In the genomic region with DNA sequence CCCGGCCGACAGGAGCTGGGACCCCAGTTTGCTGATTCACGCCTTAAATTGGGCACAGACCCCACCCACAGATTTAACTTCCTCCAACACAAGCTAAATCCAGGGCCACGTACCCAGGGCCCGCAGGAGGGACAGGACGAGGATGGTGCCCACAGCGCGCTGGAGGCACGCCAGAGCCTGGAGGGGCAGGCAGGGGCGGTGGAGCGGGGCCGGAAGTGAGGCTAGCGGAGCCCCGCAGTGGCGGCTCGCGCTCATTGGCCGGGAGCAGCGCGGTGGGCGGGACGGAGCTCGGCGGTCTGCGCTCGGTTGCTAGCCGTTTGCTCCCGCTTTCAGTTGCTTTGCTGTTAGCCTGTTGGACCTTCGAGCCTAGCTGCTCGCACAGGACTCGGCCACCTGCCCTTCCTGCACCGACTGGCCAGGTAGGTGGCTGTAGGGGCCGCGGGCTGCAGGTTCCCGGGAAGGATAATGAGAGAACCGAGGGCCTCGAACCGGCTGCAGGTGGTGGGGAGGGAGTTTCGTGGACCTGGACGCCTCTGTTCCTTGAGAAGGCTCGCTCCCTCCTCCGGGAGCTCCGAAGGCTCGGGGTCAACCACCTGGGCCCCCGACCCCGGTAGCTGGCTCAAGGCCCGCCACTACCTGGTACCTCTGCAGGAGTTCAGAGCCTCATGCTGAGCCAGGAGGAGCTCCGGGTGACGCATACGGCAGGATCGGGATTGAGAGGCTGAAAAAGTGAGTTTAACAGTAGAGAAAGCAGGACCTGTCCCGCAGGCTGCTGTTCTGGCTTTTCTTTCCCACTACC, we compare ENCODE assay signal across 1 cellular context.
TF ChIP-seq lines count a peak whose summit lies in the region.

A gene (plus strand): TSS at position 332 of the 799 bp plus-strand sequence. CDS start 8,212 bp downstream, outside the sequence.

TF ChIP-seq in HEK293, 187 proteins besides CTCF, POLR2A, EP300 and RAD21 (continued from another document and continues in another):
- TF ChIP-seq SP3 (tag by site-specific recombination; IDR thresholded peaks at IDR 0.05) (peak; percentile 61), KLF10 (tag by site-specific recombination; IDR thresholded peaks at IDR 0.05) (no peak), ZNF19 (tag by site-specific recombination; IDR thresholded peaks at IDR 0.05; ENCODE audit: low read depth) (no peak), ZNF610 (tag by site-specific recombination; IDR thresholded peaks at IDR 0.05; ENCODE audit: borderline replicate concordance) (peak; percentile 75; the same call in 1 of the 2 replicates), ZNF701 (tag by site-specific recombination; IDR thresholded peaks at IDR 0.05) (no peak), SETDB1 (IDR thresholded peaks at IDR 0.05; ENCODE audit: insufficient read length, low read length) (no peak), ZNF670 (tag by site-specific recombination; IDR thresholded peaks at IDR 0.05; ENCODE audit: low read depth) (no peak), ZFP69B (tag by site-specific recombination; IDR thresholded peaks at IDR 0.05) (peak; percentile 10; the same call in 1 of the 2 replicates), SP7 (tag by site-specific recombination; IDR thresholded peaks at IDR 0.05) (peak; percentile 53; the same call in 1 of the 2 replicates), KLF16 (tag by site-specific recombination; IDR thresholded peaks at IDR 0.05) (peak; percentile 43; the same call in 1 of the 2 replicates), ZNF391 (tag by site-specific recombination; IDR thresholded peaks at IDR 0.05; ENCODE audit: borderline replicate concordance, low read depth) (0 out of 2 replicates have a peak, but pooled peaks have one; percentile 16), ZBTB17 (tag by site-specific recombination; IDR thresholded peaks at IDR 0.05) (peak; percentile 99), ZBTB8A (tag by site-specific recombination; IDR thresholded peaks at IDR 0.05) (peak; percentile 98), ZBTB48 (tag by site-specific recombination; IDR thresholded peaks at IDR 0.05) (peak; percentile 13; the same call in 1 of the 2 replicates), TRIM28 (IDR thresholded peaks at IDR 0.05; ENCODE audit: borderline replicate concordance, low read length) (0 out of 2 replicates have a peak, but pooled peaks have one; percentile 59), HOXD13 (CRISPR knock-in tag; IDR thresholded peaks at IDR 0.05; ENCODE audit: borderline replicate concordance) (no peak), ZNF10 (tag by site-specific recombination; IDR thresholded peaks at IDR 0.05) (no peak), EGR2 (tag by site-specific recombination; IDR thresholded peaks at IDR 0.05; ENCODE audit: low read depth) (peak; percentile 69), ZNF664 (tag by site-specific recombination; IDR thresholded peaks at IDR 0.05) (no peak), ZNF426 (tag by site-specific recombination; IDR thresholded peaks at IDR 0.05) (no peak), ZNF549 (tag by site-specific recombination; IDR thresholded peaks at IDR 0.05) (no peak), ZNF600 (tag by site-specific recombination; IDR thresholded peaks at IDR 0.05) (peak; percentile 78), IKZF3 (tag by site-specific recombination; IDR thresholded peaks at IDR 0.05) (peak; percentile 54; the same call in 1 of the 2 replicates), OSR2 (tag by site-specific recombination; IDR thresholded peaks at IDR 0.05) (no peak), BCL11B (tag by site-specific recombination; IDR thresholded peaks at IDR 0.05; ENCODE audit: low read depth) (no peak), ZFHX2 (tag by site-specific recombination; conservative IDR thresholded peaks at IDR 0.05) (peak; percentile 80), SCRT2 (tag by site-specific recombination; IDR thresholded peaks at IDR 0.05) (peak; percentile 98), ZNF626 (tag by site-specific recombination; IDR thresholded peaks at IDR 0.05) (no peak), GLIS1 (tag by site-specific recombination; IDR thresholded peaks at IDR 0.05) (peak; percentile 63; the same call in 1 of the 2 replicates), ZNF274 (IDR thresholded peaks at IDR 0.05; ENCODE audit: low read length) (no peak), ZNF274 (tag by site-specific recombination; IDR thresholded peaks at IDR 0.05; ENCODE audit: borderline replicate concordance) (no peak), ZNF423 (tag by site-specific recombination; IDR thresholded peaks at IDR 0.05) (no peak), ZNF777 (tag by site-specific recombination; IDR thresholded peaks at IDR 0.05; ENCODE audit: borderline replicate concordance) (no peak), SCRT1 (tag by site-specific recombination; IDR thresholded peaks at IDR 0.05; ENCODE audit: borderline replicate concordance) (peak; percentile 79; the same call in 1 of the 2 replicates), GLIS2 (tag by site-specific recombination; IDR thresholded peaks at IDR 0.05) (peak; percentile 74), ZNF629 (tag by site-specific recombination; IDR thresholded peaks at IDR 0.05) (peak; percentile 46), ZNF660 (tag by site-specific recombination; IDR thresholded peaks at IDR 0.05) (0 out of 2 replicates have a peak, but pooled peaks have one; percentile 6), ZFP37 (tag by site-specific recombination; IDR thresholded peaks at IDR 0.05) (0 out of 2 replicates have a peak, but pooled peaks have one; percentile 52), ZNF112 (tag by site-specific recombination; IDR thresholded peaks at IDR 0.05) (no peak), ZNF335 (tag by site-specific recombination; conservative IDR thresholded peaks at IDR 0.05) (peak; percentile 81), GLI4 (tag by site-specific recombination; IDR thresholded peaks at IDR 0.05) (no peak)
- TF ChIP-seq, protein P1, sequence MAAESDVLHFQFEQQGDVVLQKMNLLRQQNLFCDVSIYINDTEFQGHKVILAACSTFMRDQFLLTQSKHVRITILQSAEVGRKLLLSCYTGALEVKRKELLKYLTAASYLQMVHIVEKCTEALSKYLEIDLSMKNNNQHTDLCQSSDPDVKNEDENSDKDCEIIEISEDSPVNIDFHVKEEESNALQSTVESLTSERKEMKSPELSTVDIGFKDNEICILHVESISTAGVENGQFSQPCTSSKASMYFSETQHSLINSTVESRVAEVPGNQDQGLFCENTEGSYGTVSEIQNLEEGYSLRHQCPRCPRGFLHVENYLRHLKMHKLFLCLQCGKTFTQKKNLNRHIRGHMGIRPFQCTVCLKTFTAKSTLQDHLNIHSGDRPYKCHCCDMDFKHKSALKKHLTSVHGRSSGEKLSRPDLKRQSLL (tag by site-specific recombination; IDR thresholded peaks at IDR 0.05), result peak; percentile 98
- TF ChIP-seq, protein P2, sequence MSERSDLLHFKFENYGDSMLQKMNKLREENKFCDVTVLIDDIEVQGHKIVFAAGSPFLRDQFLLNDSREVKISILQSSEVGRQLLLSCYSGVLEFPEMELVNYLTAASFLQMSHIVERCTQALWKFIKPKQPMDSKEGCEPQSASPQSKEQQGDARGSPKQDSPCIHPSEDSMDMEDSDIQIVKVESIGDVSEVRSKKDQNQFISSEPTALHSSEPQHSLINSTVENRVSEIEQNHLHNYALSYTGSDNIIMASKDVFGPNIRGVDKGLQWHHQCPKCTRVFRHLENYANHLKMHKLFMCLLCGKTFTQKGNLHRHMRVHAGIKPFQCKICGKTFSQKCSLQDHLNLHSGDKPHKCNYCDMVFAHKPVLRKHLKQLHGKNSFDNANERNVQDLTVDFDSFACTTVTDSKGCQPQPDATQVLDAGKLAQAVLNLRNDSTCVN (tag by site-specific recombination; optimal IDR thresholded peaks at IDR 0.05), result peak; percentile 73
- TF ChIP-seq, protein P3, sequence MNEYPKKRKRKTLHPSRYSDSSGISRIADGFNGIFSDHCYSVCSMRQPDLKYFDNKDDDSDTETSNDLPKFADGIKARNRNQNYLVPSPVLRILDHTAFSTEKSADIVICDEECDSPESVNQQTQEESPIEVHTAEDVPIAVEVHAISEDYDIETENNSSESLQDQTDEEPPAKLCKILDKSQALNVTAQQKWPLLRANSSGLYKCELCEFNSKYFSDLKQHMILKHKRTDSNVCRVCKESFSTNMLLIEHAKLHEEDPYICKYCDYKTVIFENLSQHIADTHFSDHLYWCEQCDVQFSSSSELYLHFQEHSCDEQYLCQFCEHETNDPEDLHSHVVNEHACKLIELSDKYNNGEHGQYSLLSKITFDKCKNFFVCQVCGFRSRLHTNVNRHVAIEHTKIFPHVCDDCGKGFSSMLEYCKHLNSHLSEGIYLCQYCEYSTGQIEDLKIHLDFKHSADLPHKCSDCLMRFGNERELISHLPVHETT (tag by site-specific recombination; IDR thresholded peaks at IDR 0.05), result peak; percentile 48; the same call in 1 of the 2 replicates
- TF ChIP-seq, protein P4, sequence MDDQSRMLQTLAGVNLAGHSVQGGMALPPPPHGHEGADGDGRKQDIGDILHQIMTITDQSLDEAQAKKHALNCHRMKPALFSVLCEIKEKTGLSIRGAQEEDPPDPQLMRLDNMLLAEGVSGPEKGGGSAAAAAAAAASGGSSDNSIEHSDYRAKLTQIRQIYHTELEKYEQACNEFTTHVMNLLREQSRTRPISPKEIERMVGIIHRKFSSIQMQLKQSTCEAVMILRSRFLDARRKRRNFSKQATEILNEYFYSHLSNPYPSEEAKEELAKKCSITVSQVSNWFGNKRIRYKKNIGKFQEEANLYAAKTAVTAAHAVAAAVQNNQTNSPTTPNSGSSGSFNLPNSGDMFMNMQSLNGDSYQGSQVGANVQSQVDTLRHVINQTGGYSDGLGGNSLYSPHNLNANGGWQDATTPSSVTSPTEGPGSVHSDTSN (CRISPR knock-in tag; IDR thresholded peaks at IDR 0.05), result 0 out of 2 replicates have a peak, but pooled peaks have one; percentile 23
- TF ChIP-seq, protein P5, sequence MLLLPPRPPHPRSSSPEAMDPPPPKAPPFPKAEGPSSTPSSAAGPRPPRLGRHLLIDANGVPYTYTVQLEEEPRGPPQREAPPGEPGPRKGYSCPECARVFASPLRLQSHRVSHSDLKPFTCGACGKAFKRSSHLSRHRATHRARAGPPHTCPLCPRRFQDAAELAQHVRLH (tag by site-specific recombination; IDR thresholded peaks at IDR 0.05), result no peak
- TF ChIP-seq, protein P6, sequence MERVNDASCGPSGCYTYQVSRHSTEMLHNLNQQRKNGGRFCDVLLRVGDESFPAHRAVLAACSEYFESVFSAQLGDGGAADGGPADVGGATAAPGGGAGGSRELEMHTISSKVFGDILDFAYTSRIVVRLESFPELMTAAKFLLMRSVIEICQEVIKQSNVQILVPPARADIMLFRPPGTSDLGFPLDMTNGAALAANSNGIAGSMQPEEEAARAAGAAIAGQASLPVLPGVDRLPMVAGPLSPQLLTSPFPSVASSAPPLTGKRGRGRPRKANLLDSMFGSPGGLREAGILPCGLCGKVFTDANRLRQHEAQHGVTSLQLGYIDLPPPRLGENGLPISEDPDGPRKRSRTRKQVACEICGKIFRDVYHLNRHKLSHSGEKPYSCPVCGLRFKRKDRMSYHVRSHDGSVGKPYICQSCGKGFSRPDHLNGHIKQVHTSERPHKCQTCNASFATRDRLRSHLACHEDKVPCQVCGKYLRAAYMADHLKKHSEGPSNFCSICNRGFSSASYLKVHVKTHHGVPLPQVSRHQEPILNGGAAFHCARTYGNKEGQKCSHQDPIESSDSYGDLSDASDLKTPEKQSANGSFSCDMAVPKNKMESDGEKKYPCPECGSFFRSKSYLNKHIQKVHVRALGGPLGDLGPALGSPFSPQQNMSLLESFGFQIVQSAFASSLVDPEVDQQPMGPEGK (tag by site-specific recombination; IDR thresholded peaks at IDR 0.05), result peak; percentile 98
- TF ChIP-seq, protein P7, sequence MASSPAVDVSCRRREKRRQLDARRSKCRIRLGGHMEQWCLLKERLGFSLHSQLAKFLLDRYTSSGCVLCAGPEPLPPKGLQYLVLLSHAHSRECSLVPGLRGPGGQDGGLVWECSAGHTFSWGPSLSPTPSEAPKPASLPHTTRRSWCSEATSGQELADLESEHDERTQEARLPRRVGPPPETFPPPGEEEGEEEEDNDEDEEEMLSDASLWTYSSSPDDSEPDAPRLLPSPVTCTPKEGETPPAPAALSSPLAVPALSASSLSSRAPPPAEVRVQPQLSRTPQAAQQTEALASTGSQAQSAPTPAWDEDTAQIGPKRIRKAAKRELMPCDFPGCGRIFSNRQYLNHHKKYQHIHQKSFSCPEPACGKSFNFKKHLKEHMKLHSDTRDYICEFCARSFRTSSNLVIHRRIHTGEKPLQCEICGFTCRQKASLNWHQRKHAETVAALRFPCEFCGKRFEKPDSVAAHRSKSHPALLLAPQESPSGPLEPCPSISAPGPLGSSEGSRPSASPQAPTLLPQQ (tag by site-specific recombination; IDR thresholded peaks at IDR 0.05), result peak; percentile 68; the same call in 1 of the 2 replicates
- TF ChIP-seq, protein P8, sequence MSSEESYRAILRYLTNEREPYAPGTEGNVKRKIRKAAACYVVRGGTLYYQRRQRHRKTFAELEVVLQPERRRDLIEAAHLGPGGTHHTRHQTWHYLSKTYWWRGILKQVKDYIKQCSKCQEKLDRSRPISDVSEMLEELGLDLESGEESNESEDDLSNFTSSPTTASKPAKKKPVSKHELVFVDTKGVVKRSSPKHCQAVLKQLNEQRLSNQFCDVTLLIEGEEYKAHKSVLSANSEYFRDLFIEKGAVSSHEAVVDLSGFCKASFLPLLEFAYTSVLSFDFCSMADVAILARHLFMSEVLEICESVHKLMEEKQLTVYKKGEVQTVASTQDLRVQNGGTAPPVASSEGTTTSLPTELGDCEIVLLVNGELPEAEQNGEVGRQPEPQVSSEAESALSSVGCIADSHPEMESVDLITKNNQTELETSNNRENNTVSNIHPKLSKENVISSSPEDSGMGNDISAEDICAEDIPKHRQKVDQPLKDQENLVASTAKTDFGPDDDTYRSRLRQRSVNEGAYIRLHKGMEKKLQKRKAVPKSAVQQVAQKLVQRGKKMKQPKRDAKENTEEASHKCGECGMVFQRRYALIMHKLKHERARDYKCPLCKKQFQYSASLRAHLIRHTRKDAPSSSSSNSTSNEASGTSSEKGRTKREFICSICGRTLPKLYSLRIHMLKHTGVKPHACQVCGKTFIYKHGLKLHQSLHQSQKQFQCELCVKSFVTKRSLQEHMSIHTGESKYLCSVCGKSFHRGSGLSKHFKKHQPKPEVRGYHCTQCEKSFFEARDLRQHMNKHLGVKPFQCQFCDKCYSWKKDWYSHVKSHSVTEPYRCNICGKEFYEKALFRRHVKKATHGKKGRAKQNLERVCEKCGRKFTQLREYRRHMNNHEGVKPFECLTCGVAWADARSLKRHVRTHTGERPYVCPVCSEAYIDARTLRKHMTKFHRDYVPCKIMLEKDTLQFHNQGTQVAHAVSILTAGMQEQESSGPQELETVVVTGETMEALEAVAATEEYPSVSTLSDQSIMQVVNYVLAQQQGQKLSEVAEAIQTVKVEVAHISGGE (tag by site-specific recombination; conservative IDR thresholded peaks at IDR 0.05; ENCODE audit: low read depth), result peak; percentile 58; the same call in 1 of the 2 replicates
- TF ChIP-seq, protein P9, sequence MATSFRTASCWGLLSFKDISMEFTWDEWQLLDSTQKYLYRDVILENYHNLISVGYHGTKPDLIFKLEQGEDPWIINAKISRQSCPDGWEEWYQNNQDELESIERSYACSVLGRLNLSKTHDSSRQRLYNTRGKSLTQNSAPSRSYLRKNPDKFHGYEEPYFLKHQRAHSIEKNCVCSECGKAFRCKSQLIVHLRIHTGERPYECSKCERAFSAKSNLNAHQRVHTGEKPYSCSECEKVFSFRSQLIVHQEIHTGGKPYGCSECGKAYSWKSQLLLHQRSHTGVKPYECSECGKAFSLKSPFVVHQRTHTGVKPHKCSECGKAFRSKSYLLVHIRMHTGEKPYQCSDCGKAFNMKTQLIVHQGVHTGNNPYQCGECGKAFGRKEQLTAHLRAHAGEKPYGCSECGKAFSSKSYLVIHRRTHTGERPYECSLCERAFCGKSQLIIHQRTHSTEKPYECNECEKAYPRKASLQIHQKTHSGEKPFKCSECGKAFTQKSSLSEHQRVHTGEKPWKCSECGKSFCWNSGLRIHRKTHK (tag by site-specific recombination; IDR thresholded peaks at IDR 0.05), result no peak
